Comparison of ENCODE assay signal across 8 cellular contexts in genomic region chr14:86955955-86956354, GRCh38.
"Had no signal": no experiment of that assay in that cellular context is flagged by ENCODE, and none has a peak within 500 bp of the region (broad histone marks: within the 10 kb centered on the region; RNA-seq: fewer than 3 reads in every experiment).

No MANE protein-coding gene starts in this region.

- H3K9me3 ChIP-seq: HAP-1 had no signal

- H3K36me3 ChIP-seq: HAP-1 had no signal

- H2AFZ ChIP-seq: GM23248 had no signal

- ATAC-seq: HCT116, HepG2 had no signal

- H3K27ac Mint-ChIP-seq: HFFc6, IgD-negative memory B cell had no signal

- H3K4me1 ChIP-seq: HAP-1 had no signal

- H3K9me3 Mint-ChIP-seq: HFFc6 had no signal

- H3K4me3 Mint-ChIP-seq: HFFc6, IgD-negative memory B cell had no signal

- H3K27me3 Mint-ChIP-seq: IgD-negative memory B cell had no signal

- H3K36me3 Mint-ChIP-seq: IgD-negative memory B cell had no signal

- H3K4me3 ChIP-seq: GM23248, HAP-1 had no signal

- H3K9ac ChIP-seq: GM23248 had no signal

- DNase-seq: GM23248, GOT3, H7, HFFc6 had no signal

- H3K4me1 Mint-ChIP-seq: IgD-negative memory B cell had no signal
